In genomic region chr7:142904128-142904527, GRCh38 we compare ENCODE assay signal across 33 cellular contexts. TPM values are rescaled to one million over a fixed set of nuclear protein-coding genes. Genes with fewer than 3 reads are reported as not detected.
"Had no signal": no experiment of that assay in that cellular context is flagged by ENCODE, and none has a peak within 500 bp of the region (broad histone marks: within the 10 kb centered on the region; RNA-seq: fewer than 3 reads in every experiment).

No MANE protein-coding gene starts in this region.

- H3K27me3 Mint-ChIP-seq: stimulated activated naive CD8-positive, alpha-beta T cell treated with anti-CD3 and anti-CD28 coated beads, Interleukin-15, amount 100 ng/mL, for 72 hours; type B pancreatic cell had no signal

- H3K27ac ChIP-seq: stomach, suprapubic skin, testis, thoracic aorta, thyroid gland, tibial artery, tibial nerve, transverse colon, upper lobe of left lung, upper lobe of right lung, uterus, vagina had no signal

- H3K9me3 ChIP-seq: suprapubic skin, testis, thoracic aorta, thyroid gland, upper lobe of right lung, uterus, vagina had no signal

- H3K4me3 Mint-ChIP-seq: stimulated activated effector memory CD8-positive, alpha-beta T cell treated with anti-CD3 and anti-CD28 coated beads, Interleukin-12 subunit alpha, Interleukin-12 subunit beta, amount 100 ng/mL, for 72 hours; stimulated activated memory B cell treated with anti-CD40 and anti-IgM and Interleukin-4, amounts not matched to agents 10 μg/mL and 1 μg/mL and 100 μg/mL, for 72 hours; stimulated activated naive B cell treated with anti-CD40 and anti-IgM and Interleukin-4, amounts not matched to agents 10 μg/mL and 1 μg/mL and 100 μg/mL, for 72 hours; stimulated activated naive CD8-positive, alpha-beta T cell treated with anti-CD3 and anti-CD28 coated beads, Interleukin-15, amount 100 ng/mL, for 72 hours; stimulated activated naive CD8-positive, alpha-beta T cell treated with anti-CD3 and anti-CD28 coated beads, Interleukin-15, Interleukin-2, amounts not matched to agents 100 ng/mL and 50 ng/mL, for 24 hours; type B pancreatic cell had no signal

- H3K4me3 ChIP-seq: stomach, suprapubic skin, testis, thoracic aorta, thyroid gland, tibial artery, tibial nerve, transverse colon, upper lobe of left lung, upper lobe of right lung, uterus, vagina had no signal

- H3K36me3 Mint-ChIP-seq: stimulated activated effector memory CD8-positive, alpha-beta T cell treated with anti-CD3 and anti-CD28 coated beads, Interleukin-12 subunit alpha, Interleukin-12 subunit beta, amount 100 ng/mL, for 72 hours; stimulated activated memory B cell treated with anti-CD40 and anti-IgM and Interleukin-4, amounts not matched to agents 10 μg/mL and 1 μg/mL and 100 μg/mL, for 72 hours; type B pancreatic cell had no signal

- H3K27ac Mint-ChIP-seq: stimulated activated effector memory CD8-positive, alpha-beta T cell treated with anti-CD3 and anti-CD28 coated beads, Interleukin-12 subunit alpha, Interleukin-12 subunit beta, amount 100 ng/mL, for 72 hours; stimulated activated memory B cell treated with anti-CD40 and anti-IgM and Interleukin-4, amounts not matched to agents 10 μg/mL and 1 μg/mL and 100 μg/mL, for 72 hours; stimulated activated naive B cell treated with anti-CD40 and anti-IgM and Interleukin-4, amounts not matched to agents 10 μg/mL and 1 μg/mL and 100 μg/mL, for 72 hours; stimulated activated naive CD8-positive, alpha-beta T cell treated with anti-CD3 and anti-CD28 coated beads, Interleukin-15, amount 100 ng/mL, for 72 hours; stimulated activated naive CD8-positive, alpha-beta T cell treated with anti-CD3 and anti-CD28 coated beads, Interleukin-15, Interleukin-2, amounts not matched to agents 100 ng/mL and 50 ng/mL, for 24 hours; type B pancreatic cell had no signal

- H3K36me3 ChIP-seq: stomach, suprapubic skin, thoracic aorta, thyroid gland, tibial artery, tibial nerve, transverse colon, upper lobe of left lung, upper lobe of right lung, uterus, vagina had no signal

- H3K4me1 Mint-ChIP-seq: stimulated activated effector memory CD8-positive, alpha-beta T cell treated with anti-CD3 and anti-CD28 coated beads, Interleukin-12 subunit alpha, Interleukin-12 subunit beta, amount 100 ng/mL, for 72 hours; stimulated activated memory B cell treated with anti-CD40 and anti-IgM and Interleukin-4, amounts not matched to agents 10 μg/mL and 1 μg/mL and 100 μg/mL, for 72 hours; stimulated activated naive B cell treated with anti-CD40 and anti-IgM and Interleukin-4, amounts not matched to agents 10 μg/mL and 1 μg/mL and 100 μg/mL, for 72 hours; stimulated activated naive CD8-positive, alpha-beta T cell treated with anti-CD3 and anti-CD28 coated beads, Interleukin-15, amount 100 ng/mL, for 72 hours had no signal

- ATAC-seq: stimulated activated effector memory CD8-positive, alpha-beta T cell treated with anti-CD3 and anti-CD28 coated beads, Interleukin-12 subunit alpha, Interleukin-12 subunit beta, amount 100 ng/mL, for 72 hours; stimulated activated memory B cell treated with anti-CD40 and anti-IgM and Interleukin-4, amounts not matched to agents 10 μg/mL and 1 μg/mL and 100 μg/mL, for 72 hours; stimulated activated naive B cell treated with anti-CD40 and anti-IgM and Interleukin-4, amounts not matched to agents 10 μg/mL and 1 μg/mL and 100 μg/mL, for 72 hours; stimulated activated naive CD8-positive, alpha-beta T cell treated with anti-CD3 and anti-CD28 coated beads, Interleukin-15, amount 100 ng/mL, for 72 hours; stimulated activated naive CD8-positive, alpha-beta T cell treated with anti-CD3 and anti-CD28 coated beads, Interleukin-15, Interleukin-2, amounts not matched to agents 100 U/mL and 50 U/mL, for 24 hours; upper lobe of right lung had no signal

- H3K4me1 ChIP-seq: testis, thyroid gland, tibial artery, tibial nerve, transverse colon, upper lobe of left lung, upper lobe of right lung, uterus, vagina had no signal

- H3K9me3 Mint-ChIP-seq: stimulated activated effector memory CD8-positive, alpha-beta T cell treated with anti-CD3 and anti-CD28 coated beads, Interleukin-12 subunit alpha, Interleukin-12 subunit beta, amount 100 ng/mL, for 72 hours; stimulated activated naive CD8-positive, alpha-beta T cell treated with anti-CD3 and anti-CD28 coated beads, Interleukin-15, Interleukin-2, amounts not matched to agents 100 ng/mL and 50 ng/mL, for 24 hours; type B pancreatic cell had no signal

- DNase-seq: stimulated activated CD4-positive, alpha-beta T cell treated with anti-CD3 and anti-CD28 coated beads, Interleukin-2, amount 100 ng/mL, for 48 hours; stimulated activated CD4-positive, alpha-beta T cell treated with anti-CD3 and anti-CD28 coated beads, Interleukin-4, amount 100 ng/mL, for 1 hour; stimulated activated CD4-positive, alpha-beta T cell treated with anti-CD3 and anti-CD28 coated beads, Interleukin-4, amount 100 ng/mL, for 24 hours; stimulated activated CD4-positive, alpha-beta T cell treated with anti-CD3 and anti-CD28 coated beads, Interleukin-4, amount 100 ng/mL, for 4 hours; stimulated activated CD8-positive, alpha-beta memory T cell treated with anti-CD3 and anti-CD28 coated beads, Interleukin-4, amount 100 ng/mL, for 48 hours; stimulated activated naive B cell treated with anti-CD40 and anti-IgM and Interleukin-4, amounts not matched to agents 10 μg/mL and 1 μg/mL and 100 μg/mL, for 72 hours; stimulated activated naive CD4-positive, alpha-beta T cell; stimulated activated naive CD4-positive, alpha-beta T cell treated with Interleukin-2 at 50 U/mL for 16 hours; stimulated activated naive CD8-positive, alpha-beta T cell treated with anti-CD3 and anti-CD28 coated beads, Interleukin-15, amount 100 ng/mL, for 72 hours; stimulated activated naive CD8-positive, alpha-beta T cell treated with anti-CD3 and anti-CD28 coated beads, Interleukin-15, Interleukin-2, amounts not matched to agents 100 U/mL and 50 U/mL, for 24 hours; stomach; substantia nigra; testis; thyroid gland; tibial artery; transverse colon; trophoblast cell; upper lobe of left lung; upper lobe of right lung; uterus had no signal

- H3K27me3 ChIP-seq: stomach, suprapubic skin, testis, thyroid gland, tibial nerve, transverse colon, upper lobe of left lung, upper lobe of right lung, uterus, vagina had no signal

RNA-seq across cellular contexts. Expression of gene TRPV6, which starts 18.6 kb away (rescaled TPM):
- total RNA-seq: thoracic aorta had no signal

RNA-seq across cellular contexts. Expression of gene TRPV5, which starts 29.4 kb away (rescaled TPM):
- total RNA-seq: stomach, subcutaneous adipose tissue, suprapubic skin, temporal lobe, thoracic aorta, thyroid gland, transverse colon, upper lobe of left lung, upper lobe of right lung, ureter, vagina had no signal
- polyA plus RNA-seq: stomach, urinary bladder had no signal

RNA-seq across cellular contexts. Expression of gene LLCFC1, which starts 35.2 kb away (rescaled TPM):
- total RNA-seq: stomach, subcutaneous adipose tissue, suprapubic skin, temporal lobe, thoracic aorta, tibial nerve, transverse colon, upper lobe of left lung, upper lobe of right lung, ureter, urinary bladder, uterus, vagina had no signal
- polyA plus RNA-seq: thymus, urinary bladder had no signal

RNA-seq across cellular contexts. Expression of gene KEL, which starts 58.0 kb away (rescaled TPM):
- total RNA-seq: thoracic aorta had no signal
